ENCODE assay signal across 1 cellular context in genomic region chr1:53413175-53414001, GRCh38.
TF ChIP-seq lines count a peak whose summit lies in the region.

No MANE protein-coding gene starts in this region.

TF ChIP-seq in H1, 55 proteins besides CTCF, POLR2A, EP300 and RAD21 (continued from another document):
- TF ChIP-seq, protein P1, sequence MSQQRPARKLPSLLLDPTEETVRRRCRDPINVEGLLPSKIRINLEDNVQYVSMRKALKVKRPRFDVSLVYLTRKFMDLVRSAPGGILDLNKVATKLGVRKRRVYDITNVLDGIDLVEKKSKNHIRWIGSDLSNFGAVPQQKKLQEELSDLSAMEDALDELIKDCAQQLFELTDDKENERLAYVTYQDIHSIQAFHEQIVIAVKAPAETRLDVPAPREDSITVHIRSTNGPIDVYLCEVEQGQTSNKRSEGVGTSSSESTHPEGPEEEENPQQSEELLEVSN (IDR thresholded peaks at IDR 0.05), result no peak
- TF ChIP-seq SAP30 (IDR thresholded peaks at IDR 0.05; ENCODE audit: insufficient read depth, insufficient replicate concordance, low read length), result no peak
- no peak for TF ChIP-seq NRF1 (IDR thresholded peaks at IDR 0.05; ENCODE audit: low read depth, low read length)
- no peak for TF ChIP-seq CBX5 (IDR thresholded peaks at IDR 0.05; ENCODE audit: low read depth, low read length)
- no peak for TF ChIP-seq CBX8 (IDR thresholded peaks at IDR 0.05; ENCODE audit: borderline replicate concordance, low read depth, low read length)
- TF ChIP-seq SP2 (IDR thresholded peaks at IDR 0.05; ENCODE audit: low read length), result no peak
- TF ChIP-seq SRF (IDR thresholded peaks at IDR 0.05; ENCODE audit: low read depth, low read length), result no peak
- TF ChIP-seq, protein P2, sequence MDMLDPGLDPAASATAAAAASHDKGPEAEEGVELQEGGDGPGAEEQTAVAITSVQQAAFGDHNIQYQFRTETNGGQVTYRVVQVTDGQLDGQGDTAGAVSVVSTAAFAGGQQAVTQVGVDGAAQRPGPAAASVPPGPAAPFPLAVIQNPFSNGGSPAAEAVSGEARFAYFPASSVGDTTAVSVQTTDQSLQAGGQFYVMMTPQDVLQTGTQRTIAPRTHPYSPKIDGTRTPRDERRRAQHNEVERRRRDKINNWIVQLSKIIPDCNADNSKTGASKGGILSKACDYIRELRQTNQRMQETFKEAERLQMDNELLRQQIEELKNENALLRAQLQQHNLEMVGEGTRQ (IDR thresholded peaks at IDR 0.05; ENCODE audit: low read length), result no peak
- TF ChIP-seq HDAC6 (IDR thresholded peaks at IDR 0.05; ENCODE audit: low read depth, low read length), result no peak
- TF ChIP-seq EZH2 (IDR thresholded peaks at IDR 0.05; ENCODE audit: low read depth, low read length, severe bottlenecking), result no peak
- TF ChIP-seq RNF2 (IDR thresholded peaks at IDR 0.05; ENCODE audit: borderline replicate concordance, low read depth, low read length, missing control alignments, poor library complexity, severe bottlenecking), result no peak
- TF ChIP-seq RXRA (IDR thresholded peaks at IDR 0.05; ENCODE audit: insufficient read depth, low read depth, low read length), result no peak
- TF ChIP-seq SIX5 (IDR thresholded peaks at IDR 0.05; ENCODE audit: low read depth, low read length), result no peak
TF ChIP-seq in H1: peak in this region for 0.
